ENCODE assay signal across 10 cellular contexts in genomic region chr15:77440378-77440999, GRCh38. TPM values are rescaled to one million over a fixed set of nuclear protein-coding genes. Genes with fewer than 3 reads are reported as not detected.
A peak's percentile ranks its signal among the peaks of the same experiment; 100 is the strongest.
DNase-seq lines count a peak whose midpoint lies in the region; ATAC-seq and TF ChIP-seq lines count a peak whose summit lies in the region.
"Had no signal": no experiment of that assay in that cellular context is flagged by ENCODE, and none has a peak within 500 bp of the region (broad histone marks: within the 10 kb centered on the region; RNA-seq: fewer than 3 reads in every experiment).

No MANE protein-coding gene starts in this region.

- peaks cover 7% of the 10 kb centered on the region for H3K36me3 Mint-ChIP-seq in endodermal cell (ENCODE audit: low read depth)

- TF ChIP-seq CTCF in foreskin fibroblast (IDR thresholded peaks at IDR 0.05; ENCODE audit: low read depth, low read length) = no peak
- TF ChIP-seq CTCF in lower lobe of right lung (IDR thresholded peaks at IDR 0.05) = no peak
- no peak for TF ChIP-seq CTCF in upper lobe of right lung (IDR thresholded peaks at IDR 0.05)
- TF ChIP-seq CTCF in endodermal cell (conservative IDR thresholded peaks at IDR 0.05) = no peak

- no peak overlapping the region for H3K4me3 ChIP-seq in foreskin fibroblast (ENCODE audit: low read depth in 1 of 2, low read length in 2 of 2)
- H3K4me3 ChIP-seq in lower lobe of right lung = no peak overlapping the region
- H3K4me3 ChIP-seq in upper lobe of right lung = no peak overlapping the region
- no peak overlapping the region for H3K4me3 ChIP-seq in endodermal cell (ENCODE audit: low read length)

- intact Hi-C loops in lower lobe of right lung (cut with DNase I) (no loop called here), upper lobe of right lung (cut with DNase I) (no loop called here)

- no peaks in the 10 kb centered on the region for H3K27me3 ChIP-seq in lower lobe of right lung (ENCODE audit: low read depth)
- no peaks in the 10 kb centered on the region for H3K27me3 ChIP-seq in upper lobe of right lung
- H3K27me3 ChIP-seq in endodermal cell (ENCODE audit: control insufficient read depth, insufficient read depth, low read length, poor library complexity, severe bottlenecking) = no peaks in the 10 kb centered on the region

- ATAC-seq in GM18505 (IDR thresholded peaks at IDR 0.05; ENCODE audit: unreplicated experiment) (peak; percentile 65), GM21825 (IDR thresholded peaks at IDR 0.05; ENCODE audit: unreplicated experiment) (peak; percentile 77), lower lobe of right lung (no peak), upper lobe of right lung (no peak)

- no peak overlapping the region for H3K4me3 Mint-ChIP-seq in endodermal cell

- no peaks in the 10 kb centered on the region for H3K27me3 Mint-ChIP-seq in endodermal cell (ENCODE audit: insufficient read depth)

- DNase-seq in HPDE6-E6E7 (ENCODE audit: extremely low spot score) (peak; percentile 12), foreskin fibroblast (peak; percentile 42 to 57), lower lobe of right lung (no peak), upper lobe of right lung (no peak), DMS 273 (lab: John Stamatoyannopoulos, UW; ENCODE audit: unreplicated experiment) (no peak), endodermal cell (no peak)
- DNase-seq: kidney; stimulated activated CD4-positive, alpha-beta T cell treated with anti-CD3 and anti-CD28 coated beads, Interleukin-12 subunit alpha, Interleukin-12 subunit beta, amount 100 ng/mL, for 4 hours had no signal

- H3K9me3 ChIP-seq in lower lobe of right lung = no peaks in the 10 kb centered on the region
- no peaks in the 10 kb centered on the region for H3K9me3 ChIP-seq in upper lobe of right lung
- no peaks in the 10 kb centered on the region for H3K9me3 ChIP-seq in endodermal cell (ENCODE audit: control insufficient read depth, low read length)

- TF ChIP-seq POLR2A in GM18505 (IDR thresholded peaks at IDR 0.05; ENCODE audit: borderline replicate concordance, extremely low read depth, insufficient read depth, insufficient read length) = no peak

- no peak overlapping the region for H3K9ac ChIP-seq in endodermal cell (ENCODE audit: extremely low read depth, low read length, poor library complexity, severe bottlenecking)

- no peaks in the 10 kb centered on the region for H3K36me3 ChIP-seq in lower lobe of right lung
- no peaks in the 10 kb centered on the region for H3K36me3 ChIP-seq in upper lobe of right lung
- no peaks in the 10 kb centered on the region for H3K36me3 ChIP-seq in endodermal cell (ENCODE audit: control insufficient read depth, insufficient read depth, low read length)

- no peaks in the 10 kb centered on the region for H3K4me1 Mint-ChIP-seq in endodermal cell

- WGBS in endodermal cell (ENCODE audit: insufficient coverage in 1 of 2, insufficient read length in 1 of 2), 2 experiments = 92% methylated on average over 3 of the region's 3 CpGs; no CpG with 5 or more reads in 1 of the 2 experiments

- no peaks in the 10 kb centered on the region for H3K9me3 Mint-ChIP-seq in endodermal cell

- peaks cover 28% of the 10 kb centered on the region for H3K4me1 ChIP-seq in lower lobe of right lung
- peaks cover 21% of the 10 kb centered on the region for H3K4me1 ChIP-seq in upper lobe of right lung
- H3K4me1 ChIP-seq in endodermal cell (ENCODE audit: control insufficient read depth, insufficient read depth, low read length) = no peaks in the 10 kb centered on the region

- H3K27ac ChIP-seq in lower lobe of right lung = no peak overlapping the region
- no peak overlapping the region for H3K27ac ChIP-seq in upper lobe of right lung
- H3K27ac ChIP-seq in endodermal cell (ENCODE audit: low read depth, low read length) = no peak overlapping the region

- H3K27ac Mint-ChIP-seq in endodermal cell = no peak overlapping the region

RNA-seq across cellular contexts. Expression of gene HMG20A, which starts 19.8 kb away (rescaled TPM):
- total RNA-seq in lower lobe of right lung (40.9 TPM), upper lobe of right lung (41.9 TPM), endodermal cell (10 to 100 TPM; 49.8 to 58.2 TPM)
- 45.3 TPM for polyA plus RNA-seq in endodermal cell (2013, experiment 1 of 2)
- 49.7 TPM for polyA plus RNA-seq in endodermal cell (2013, experiment 2 of 2)

RNA-seq across cellular contexts. Expression of gene PEAK1, which starts 20.6 kb away (rescaled TPM):
- 112 TPM for total RNA-seq in lower lobe of right lung
- total RNA-seq in upper lobe of right lung = 139 TPM
- total RNA-seq in endodermal cell = 10 to 100 TPM; 25.4 to 38.4 TPM
- 15.0 TPM for polyA plus RNA-seq in endodermal cell (2013, experiment 1 of 2)
- 16.6 TPM for polyA plus RNA-seq in endodermal cell (2013, experiment 2 of 2)

Comparison
In these comparisons a context has a peak if more than half of its experiments do, and no peak if none do; other contexts are left out.
1. ATAC-seq: peak in GM18505 (single experiment) and GM21825 (single experiment); none in lower lobe of right lung (0 of 2) and upper lobe of right lung (single experiment).
2. DNase-seq: peak in HPDE6-E6E7 (single experiment) and foreskin fibroblast (2 of 2); none in lower lobe of right lung (single experiment), upper lobe of right lung (single experiment), DMS 273 (single experiment) and endodermal cell (single experiment).